In genomic region chr7:2512179-2512644, GRCh38 we compare ENCODE assay signal across 11 cellular contexts. TPM values are rescaled to one million over a fixed set of nuclear protein-coding genes. Genes with fewer than 3 reads are reported as not detected.
DNase-seq lines count a peak whose midpoint lies in the region; ATAC-seq and TF ChIP-seq lines count a peak whose summit lies in the region.
"Had no signal": no experiment of that assay in that cellular context is flagged by ENCODE, and none has a peak within 500 bp of the region (broad histone marks: within the 10 kb centered on the region; RNA-seq: fewer than 3 reads in every experiment).

No MANE protein-coding gene starts in this region.

- peaks cover 70% of the 10 kb centered on the region for H3K4me1 ChIP-seq in CD4-positive, CD25-positive, alpha-beta regulatory T cell (ENCODE audit: control insufficient read depth, insufficient read depth, low read length, poor library complexity, severe bottlenecking)

- peak in 2 of 3 donors; percentile 30 to 43 for DNase-seq in CD4-positive, CD25-positive, alpha-beta regulatory T cell
- DNase-seq in GM20000 (ENCODE audit: low spot score) (peak; percentile 78), midbrain (lab: John Stamatoyannopoulos, UW) (peak; percentile 10), kidney tubule cell (ENCODE audit: low spot score) (no peak), KG1 (lab: John Stamatoyannopoulos, UW) (no peak)
- no peak for DNase-seq in activated T-helper 2 cell treated with anti-CD3 and anti-CD28 coated beads, Interferon-gamma antibody, Interleukin-2, Interleukin-4, amounts not matched to agents 10 μg/mL and 5 μg/mL and 100 μg/mL, durations not matched to agents 14 hours and 24 hours and 36 hours (ENCODE audit: low spot score)

- H3K4me3 ChIP-seq in CD4-positive, CD25-positive, alpha-beta regulatory T cell (ENCODE audit: low read depth, low read length) = peak overlapping the region; percentile 32

- TF ChIP-seq CTCF in GM20000 (IDR thresholded peaks at IDR 0.05; ENCODE audit: extremely low read depth, missing control alignments) = no peak

- no peaks in the 10 kb centered on the region for H3K36me3 Mint-ChIP-seq in CD4-positive, CD25-positive, alpha-beta regulatory T cell
- H3K36me3 Mint-ChIP-seq in activated T-helper 2 cell treated with anti-CD3 and anti-CD28 coated beads, Interferon-gamma antibody, Interleukin-2, Interleukin-4, amounts not matched to agents 10 μg/mL and 5 μg/mL and 100 μg/mL, durations not matched to agents 14 hours and 24 hours and 36 hours (ENCODE audit: low read depth) = no peaks in the 10 kb centered on the region

- no peaks in the 10 kb centered on the region for H3K36me3 ChIP-seq in CD4-positive, CD25-positive, alpha-beta regulatory T cell (ENCODE audit: control insufficient read depth, insufficient read depth, low read length)

- peak overlapping the region; percentile 94 to 98 (median 97) for H3K27ac Mint-ChIP-seq in CD4-positive, CD25-positive, alpha-beta regulatory T cell
- peak overlapping the region; percentile 54 for H3K27ac Mint-ChIP-seq in activated T-helper 2 cell treated with anti-CD3 and anti-CD28 coated beads, Interferon-gamma antibody, Interleukin-2, Interleukin-4, amounts not matched to agents 10 μg/mL and 5 μg/mL and 100 μg/mL, durations not matched to agents 14 hours and 24 hours and 36 hours

- no peaks in the 10 kb centered on the region for H3K9me3 ChIP-seq in CD4-positive, CD25-positive, alpha-beta regulatory T cell (ENCODE audit: control insufficient read depth in 2 of 2, low read length in 2 of 2)

- H3K9me3 Mint-ChIP-seq in CD4-positive, CD25-positive, alpha-beta regulatory T cell = no peaks in the 10 kb centered on the region
- H3K9me3 Mint-ChIP-seq in activated T-helper 2 cell treated with anti-CD3 and anti-CD28 coated beads, Interferon-gamma antibody, Interleukin-2, Interleukin-4, amounts not matched to agents 10 μg/mL and 5 μg/mL and 100 μg/mL, durations not matched to agents 14 hours and 24 hours and 36 hours = no peaks in the 10 kb centered on the region

- H3K27me3 ChIP-seq in CD4-positive, CD25-positive, alpha-beta regulatory T cell (ENCODE audit: control insufficient read depth, insufficient read depth, low read length) = no peaks in the 10 kb centered on the region

- peak overlapping the region; percentile 98 for H3K27ac ChIP-seq in CD4-positive, CD25-positive, alpha-beta regulatory T cell (ENCODE audit: insufficient read depth, low read length, poor library complexity, severe bottlenecking)

- H3K4me3 Mint-ChIP-seq in CD4-positive, CD25-positive, alpha-beta regulatory T cell = peak overlapping the region in 3 of 4 donors; percentile 84 to 96 (median 88)
- H3K4me3 Mint-ChIP-seq in activated T-helper 2 cell treated with anti-CD3 and anti-CD28 coated beads, Interferon-gamma antibody, Interleukin-2, Interleukin-4, amounts not matched to agents 10 μg/mL and 5 μg/mL and 100 μg/mL, durations not matched to agents 14 hours and 24 hours and 36 hours (ENCODE audit: low read depth) = no peak overlapping the region

- peaks cover 4% of the 10 kb centered on the region for H3K27me3 Mint-ChIP-seq in CD4-positive, CD25-positive, alpha-beta regulatory T cell
- no peaks in the 10 kb centered on the region for H3K27me3 Mint-ChIP-seq in activated T-helper 2 cell treated with anti-CD3 and anti-CD28 coated beads, Interferon-gamma antibody, Interleukin-2, Interleukin-4, amounts not matched to agents 10 μg/mL and 5 μg/mL and 100 μg/mL, durations not matched to agents 14 hours and 24 hours and 36 hours (ENCODE audit: low read depth)

- peaks cover 0 to 42% (median 27%) of the 10 kb centered on the region in 4 donors for H3K4me1 Mint-ChIP-seq in CD4-positive, CD25-positive, alpha-beta regulatory T cell
- H3K4me1 Mint-ChIP-seq in activated T-helper 2 cell treated with anti-CD3 and anti-CD28 coated beads, Interferon-gamma antibody, Interleukin-2, Interleukin-4, amounts not matched to agents 10 μg/mL and 5 μg/mL and 100 μg/mL, durations not matched to agents 14 hours and 24 hours and 36 hours (ENCODE audit: low read depth) = peaks cover 29% of the 10 kb centered on the region

- no peak for ATAC-seq in CD4-positive, CD25-positive, alpha-beta regulatory T cell (ENCODE audit: low read depth in 2 of 2)
- ATAC-seq in HG03439 (IDR thresholded peaks at IDR 0.05; ENCODE audit: unreplicated experiment) (no peak), GM18519 (IDR thresholded peaks at IDR 0.05; ENCODE audit: low FRiP score, unreplicated experiment) (no peak)

- intact Hi-C loops in activated T-helper 2 cell treated with anti-CD3 and anti-CD28 coated beads, Interferon-gamma antibody, Interleukin-2, Interleukin-4, amounts not matched to agents 10 μg/mL and 5 μg/mL and 100 μg/mL, durations not matched to agents 14 hours and 24 hours and 36 hours (cut with micrococcal nuclease) = no loop called here

RNA-seq across cellular contexts. Expression of gene LFNG, which starts 7.4 kb away (rescaled TPM):
- 215 TPM for total RNA-seq in CD4-positive, CD25-positive, alpha-beta regulatory T cell
- polyA plus RNA-seq in CD4-positive, CD25-positive, alpha-beta regulatory T cell = 1 to 10 TPM; 2.1 to 7.3 (median 2.8) TPM
- 41.0 and 45.6 TPM in 2 replicates for total RNA-seq in activated T-helper 2 cell treated with anti-CD3 and anti-CD28 coated beads, Interferon-gamma antibody, Interleukin-2, Interleukin-4, amounts not matched to agents 10 μg/mL and 5 μg/mL and 100 μg/mL, durations not matched to agents 14 hours and 24 hours and 36 hours

RNA-seq across cellular contexts. Expression of gene GRIFIN, which starts 36.0 kb away (rescaled TPM):
- not detected for total RNA-seq in CD4-positive, CD25-positive, alpha-beta regulatory T cell
- not detected for polyA plus RNA-seq in CD4-positive, CD25-positive, alpha-beta regulatory T cell
- not detected in 2 replicates for total RNA-seq in activated T-helper 2 cell treated with anti-CD3 and anti-CD28 coated beads, Interferon-gamma antibody, Interleukin-2, Interleukin-4, amounts not matched to agents 10 μg/mL and 5 μg/mL and 100 μg/mL, durations not matched to agents 14 hours and 24 hours and 36 hours
- total RNA-seq: H4, myocyte, SK-MEL-5 had no signal

RNA-seq across cellular contexts. Expression of gene BRAT1, which starts 43.1 kb away (rescaled TPM):
- total RNA-seq in CD4-positive, CD25-positive, alpha-beta regulatory T cell = 24.6 TPM
- polyA plus RNA-seq in CD4-positive, CD25-positive, alpha-beta regulatory T cell = 10 to 100 TPM; 21.4 to 36.6 (median 32.1) TPM
- 39.9 and 41.9 TPM in 2 replicates for total RNA-seq in activated T-helper 2 cell treated with anti-CD3 and anti-CD28 coated beads, Interferon-gamma antibody, Interleukin-2, Interleukin-4, amounts not matched to agents 10 μg/mL and 5 μg/mL and 100 μg/mL, durations not matched to agents 14 hours and 24 hours and 36 hours

RNA-seq across cellular contexts. Expression of gene IQCE, which starts 46.6 kb away (rescaled TPM):
- 6.6 TPM for total RNA-seq in CD4-positive, CD25-positive, alpha-beta regulatory T cell
- 1 to 10 TPM in 1 of 4 donors, under 1 TPM in 3; 0.69 to 1.5 (median 0.91) TPM for polyA plus RNA-seq in CD4-positive, CD25-positive, alpha-beta regulatory T cell
- total RNA-seq in activated T-helper 2 cell treated with anti-CD3 and anti-CD28 coated beads, Interferon-gamma antibody, Interleukin-2, Interleukin-4, amounts not matched to agents 10 μg/mL and 5 μg/mL and 100 μg/mL, durations not matched to agents 14 hours and 24 hours and 36 hours = 9.4 and 12.3 TPM in 2 replicates

Comparison
In these comparisons a context has a peak if more than half of its experiments do, and no peak if none do; other contexts are left out.
1. DNase-seq: peak in CD4-positive, CD25-positive, alpha-beta regulatory T cell (2 of 3), GM20000 (single experiment) and midbrain (single experiment); none in activated T-helper 2 cell treated with anti-CD3 and anti-CD28 coated beads, Interferon-gamma antibody, Interleukin-2, Interleukin-4, amounts not matched to agents 10 μg/mL and 5 μg/mL and 100 μg/mL, durations not matched to agents 14 hours and 24 hours and 36 hours (single experiment), kidney tubule cell (single experiment) and KG1 (single experiment).